Comparison of ENCODE assay signal across 36 cellular contexts in the genomic region with DNA sequence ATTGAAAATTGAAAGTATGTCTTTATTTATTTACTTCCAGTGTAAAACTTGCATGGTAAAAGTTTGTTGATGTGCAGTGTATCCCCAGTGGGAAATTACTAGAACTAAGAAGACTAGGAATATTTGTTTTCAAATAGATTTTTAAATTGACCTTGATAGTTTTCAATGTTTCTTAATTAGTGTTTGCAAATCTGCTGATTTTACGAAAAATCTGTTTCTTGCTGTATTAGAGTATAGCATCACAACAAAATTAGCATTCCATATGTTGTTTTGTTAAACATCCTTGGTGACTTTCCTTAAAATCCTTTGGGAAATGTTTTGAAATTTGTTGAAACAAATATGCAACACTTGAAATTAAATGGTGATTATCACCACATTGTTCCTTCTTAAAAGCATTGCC.
"Had no signal": no experiment of that assay in that cellular context is flagged by ENCODE, and none has a peak within 500 bp of the region (broad histone marks: within the 10 kb centered on the region; RNA-seq: fewer than 3 reads in every experiment).

No MANE protein-coding gene starts in this region.

- H3K36me3 ChIP-seq: MG63 had no signal

- H3K9me3 ChIP-seq: MG63 had no signal

- H3K4me3 ChIP-seq: MG63 had no signal

- DNase-seq: Karpas-422, Kasumi-1, MG63, MM.1S, MV-4-11, NCI-H1048, NCI-H1092, NCI-H1092 treated with DMSO at 0.1 percent for 48 hours, NCI-H1105, NCI-H1105 treated with DMSO at 0.1 percent for 48 hours, NCI-H1417, NCI-H1417 treated with DMSO at 0.1 percent for 48 hours, NCI-H1436, NCI-H1436 treated with DMSO at 0.1 percent for 48 hours, NCI-H146, NCI-H1694, NCI-H1694 treated with DMSO at 0.1 percent for 48 hours, NCI-H187, NCI-H187 treated with DMSO at 0.1 percent for 48 hours, NCI-H1930, NCI-H2029, NCI-H2029 treated with DMSO at 0.1 percent for 48 hours, NCI-H2081, NCI-H2081 treated with DMSO at 0.1 percent for 48 hours, NCI-H2107, NCI-H2171, NCI-H2171 treated with DMSO at 0.1 percent for 48 hours, NCI-H2227 treated with DMSO at 0.1 percent for 48 hours, NCI-H226, NCI-H345, NCI-H446, NCI-H446 treated with DMSO at 0.1 percent for 48 hours, NCI-H510A, NCI-H510A treated with DMSO at 0.1 percent for 48 hours, NCI-H524, NCI-H524 treated with DMSO at 0.1 percent for 48 hours had no signal

- H3K27me3 ChIP-seq: MG63 had no signal
